In genomic region chr6:9621276-9621675, GRCh38 we compare ENCODE assay signal across 30 cellular contexts.
DNase-seq lines count a peak whose midpoint lies in the region; ATAC-seq and TF ChIP-seq lines count a peak whose summit lies in the region.
"Had no signal": no experiment of that assay in that cellular context is flagged by ENCODE, and none has a peak within 500 bp of the region (broad histone marks: within the 10 kb centered on the region; RNA-seq: fewer than 3 reads in every experiment).

No MANE protein-coding gene starts in this region.

- no peak for DNase-seq in SK-N-SH
- DNase-seq in RWPE2 (ENCODE audit: low spot score) = no peak
- peak; percentile 2 for DNase-seq in fibroblast of mammary gland (ENCODE audit: low read depth)
- no peak for DNase-seq in stimulated activated CD4-positive, alpha-beta T cell treated with anti-CD3 and anti-CD28 coated beads, Interleukin-2, amount 100 ng/mL, for 48 hours
- DNase-seq: 8988T; activated CD4-positive, alpha-beta T cell treated with anti-CD3 and anti-CD28 coated beads, Interleukin-2, amount 50 U/mL, for 4 hours; activated CD4-positive, CD25-positive, alpha-beta regulatory T cell; activated naive CD4-positive, alpha-beta T cell treated with anti-CD3 and anti-CD28 coated beads, Interleukin-2, amount 10 ng/mL, durations not matched to agents 7 days and 5 days; amygdala; cortex of kidney; effector memory CD8-positive, alpha-beta T cell; esophagus squamous epithelium; GF-D8; left ventricle myocardium superior; naive B cell; NCI-H1048; NCI-H1930; NCI-H524; SIG-M5; stimulated activated naive CD4-positive, alpha-beta T cell treated with Interleukin-2 at 50 U/mL for 16 hours; T-cell had no signal

- no peak overlapping the region for H3K4me2 ChIP-seq in SK-N-SH

- H3K9me3 ChIP-seq in SK-N-SH = no peaks in the 10 kb centered on the region
- no peaks in the 10 kb centered on the region for H3K9me3 ChIP-seq in RWPE2 (ENCODE audit: severe bottlenecking)
- H3K9me3 ChIP-seq: neutrophil, prostate gland had no signal

- POLR2A ChIA-PET in SK-N-SH (lab: Yijun Ruan, JAX) = no interaction called here

- H3K27me3 ChIP-seq in SK-N-SH (ENCODE audit: insufficient read depth) = no peaks in the 10 kb centered on the region
- H3K27me3 ChIP-seq in RWPE2 (ENCODE audit: insufficient read depth, poor library complexity, severe bottlenecking) = no peaks in the 10 kb centered on the region
- H3K27me3 ChIP-seq: cardiac muscle cell, esophagus squamous epithelium, gastroesophageal sphincter, neutrophil had no signal

- H3K4me1 ChIP-seq in SK-N-SH (ENCODE audit: control insufficient read depth in 1 of 2, insufficient read depth in 2 of 2, low read depth in 1 of 2, low read length in 1 of 2) (peaks cover 0 to 16% of the 10 kb centered on the region in 2 experiments; a peak in 2 of 4 replicates), RWPE2 (ENCODE audit: insufficient read depth, poor library complexity, severe bottlenecking) (no peaks in the 10 kb centered on the region)
- H3K4me1 ChIP-seq: gastroesophageal sphincter, prostate gland had no signal

- H3K79me2 ChIP-seq in SK-N-SH (ENCODE audit: insufficient read depth) = no peaks in the 10 kb centered on the region

- no peak overlapping the region for H3K9ac ChIP-seq in SK-N-SH

- 13% methylated on average over 3 of the region's 3 CpGs for WGBS in SK-N-SH (ENCODE audit: low lambda C conversion rate)

- peaks cover 16% of the 10 kb centered on the region for H3F3A ChIP-seq in SK-N-SH (replicated peaks; ENCODE audit: insufficient read depth)

- no peaks in the 10 kb centered on the region for H3K9me2 ChIP-seq in SK-N-SH

- TF ChIP-seq CTCF in SK-N-SH (IDR thresholded peaks at IDR 0.05) (no peak), RWPE2 (IDR thresholded peaks at IDR 0.05; ENCODE audit: poor library complexity, severe bottlenecking) (no peak), fibroblast of mammary gland (conservative IDR thresholded peaks at IDR 0.05; ENCODE audit: control insufficient read depth, insufficient read depth, low read depth, low read length) (no peak)

- TF ChIP-seq EP300 in SK-N-SH (IDR thresholded peaks at IDR 0.05; ENCODE audit: borderline replicate concordance in 1 of 2, low read depth in 1 of 2, low read length in 1 of 2) = no peak

- H3K27ac ChIP-seq in SK-N-SH (ENCODE audit: low read depth in 2 of 2, low read length in 1 of 2) (no peak overlapping the region), RWPE2 (ENCODE audit: poor library complexity, severe bottlenecking) (no peak overlapping the region)
- H3K27ac ChIP-seq: cardiac muscle cell, esophagus squamous epithelium, gastroesophageal sphincter, neutrophil, prostate gland had no signal

- H3K36me3 ChIP-seq in SK-N-SH (replicated peaks in 1 of 2; ENCODE audit: control insufficient read depth in 1 of 2, insufficient read depth in 2 of 2, low read length in 1 of 2) = no peaks in the 10 kb centered on the region
- H3K36me3 ChIP-seq in RWPE2 (ENCODE audit: low read depth) = no peaks in the 10 kb centered on the region
- H3K36me3 ChIP-seq: cardiac muscle cell, esophagus squamous epithelium, gastroesophageal sphincter, neutrophil, prostate gland had no signal

- CTCF ChIA-PET in SK-N-SH (lab: Yijun Ruan, JAX) = no interaction called here

- peak overlapping the region; percentile 12 for H2AFZ ChIP-seq in SK-N-SH (ENCODE audit: low read depth)

- H4K20me1 ChIP-seq in SK-N-SH (ENCODE audit: insufficient read depth) = no peaks in the 10 kb centered on the region

- H3K4me3 ChIP-seq in SK-N-SH (ENCODE audit: low read depth in 2 of 2, low read length in 1 of 2) = no peak overlapping the region
- no peak overlapping the region for H3K4me3 ChIP-seq in RWPE2 (ENCODE audit: severe bottlenecking)
- no peak overlapping the region for H3K4me3 ChIP-seq in fibroblast of mammary gland (ENCODE audit: control insufficient read depth, low read depth, low read length)
- H3K4me3 ChIP-seq: cardiac muscle cell, esophagus squamous epithelium, gastroesophageal sphincter, prostate gland had no signal

- ATAC-seq in SK-N-SH treated with all-trans-retinoic acid at 6 μM for 48 hours (no peak), RWPE2 (ENCODE audit: low read depth) (peak; percentile 12; the same call in 1 of the 3 replicates), HG02588 (IDR thresholded peaks at IDR 0.05; ENCODE audit: unreplicated experiment) (no peak), HG02678 (IDR thresholded peaks at IDR 0.05; ENCODE audit: unreplicated experiment) (no peak), GM21423 (IDR thresholded peaks at IDR 0.05; ENCODE audit: unreplicated experiment) (no peak)
- ATAC-seq: effector memory CD8-positive, alpha-beta T cell; gastroesophageal sphincter; left ventricle myocardium superior; Panc1; T-cell had no signal

- no peak for TF ChIP-seq RAD21 in SK-N-SH (IDR thresholded peaks at IDR 0.05; ENCODE audit: low read length)

TF ChIP-seq in SK-N-SH, 30 proteins besides CTCF, POLR2A, EP300 and RAD21:
- TF ChIP-seq FOSL2 (IDR thresholded peaks at IDR 0.05; ENCODE audit: borderline replicate concordance, low read depth) (no peak), GABPA (IDR thresholded peaks at IDR 0.05; ENCODE audit: low read depth) (no peak), FOXJ3 (CRISPR knock-in tag; IDR thresholded peaks at IDR 0.05) (no peak)

TF ChIP-seq in SK-N-SH treated with all-trans-retinoic acid at 6 μM for 48 hours, 23 proteins besides CTCF, POLR2A, EP300 and RAD21:
- TF ChIP-seq, protein P1, sequence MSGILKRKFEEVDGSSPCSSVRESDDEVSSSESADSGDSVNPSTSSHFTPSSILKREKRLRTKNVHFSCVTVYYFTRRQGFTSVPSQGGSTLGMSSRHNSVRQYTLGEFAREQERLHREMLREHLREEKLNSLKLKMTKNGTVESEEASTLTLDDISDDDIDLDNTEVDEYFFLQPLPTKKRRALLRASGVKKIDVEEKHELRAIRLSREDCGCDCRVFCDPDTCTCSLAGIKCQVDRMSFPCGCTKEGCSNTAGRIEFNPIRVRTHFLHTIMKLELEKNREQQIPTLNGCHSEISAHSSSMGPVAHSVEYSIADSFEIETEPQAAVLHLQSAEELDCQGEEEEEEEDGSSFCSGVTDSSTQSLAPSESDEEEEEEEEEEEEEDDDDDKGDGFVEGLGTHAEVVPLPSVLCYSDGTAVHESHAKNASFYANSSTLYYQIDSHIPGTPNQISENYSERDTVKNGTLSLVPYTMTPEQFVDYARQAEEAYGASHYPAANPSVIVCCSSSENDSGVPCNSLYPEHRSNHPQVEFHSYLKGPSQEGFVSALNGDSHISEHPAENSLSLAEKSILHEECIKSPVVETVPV (CRISPR knock-in tag; IDR thresholded peaks at IDR 0.05) = no peak
- no peak for TF ChIP-seq ARNTL (CRISPR knock-in tag; IDR thresholded peaks at IDR 0.05; ENCODE audit: borderline replicate concordance, low read depth)
- no peak for TF ChIP-seq TOX (CRISPR knock-in tag; IDR thresholded peaks at IDR 0.05; ENCODE audit: borderline replicate concordance)
- no peak for TF ChIP-seq ZFP30 (CRISPR knock-in tag; IDR thresholded peaks at IDR 0.05)
- TF ChIP-seq ZFP3 (CRISPR knock-in tag; IDR thresholded peaks at IDR 0.05) = no peak
- no peak for TF ChIP-seq TCF4 (CRISPR knock-in tag; IDR thresholded peaks at IDR 0.05; ENCODE audit: borderline replicate concordance)
- no peak for TF ChIP-seq ZC3H10 (CRISPR knock-in tag; IDR thresholded peaks at IDR 0.05)
- TF ChIP-seq RARB (CRISPR knock-in tag; IDR thresholded peaks at IDR 0.05) = no peak
- TF ChIP-seq SNAI2 (CRISPR knock-in tag; IDR thresholded peaks at IDR 0.05) = no peak
- TF ChIP-seq GLIS3 (CRISPR knock-in tag; IDR thresholded peaks at IDR 0.05) = no peak
- TF ChIP-seq, protein P2, sequence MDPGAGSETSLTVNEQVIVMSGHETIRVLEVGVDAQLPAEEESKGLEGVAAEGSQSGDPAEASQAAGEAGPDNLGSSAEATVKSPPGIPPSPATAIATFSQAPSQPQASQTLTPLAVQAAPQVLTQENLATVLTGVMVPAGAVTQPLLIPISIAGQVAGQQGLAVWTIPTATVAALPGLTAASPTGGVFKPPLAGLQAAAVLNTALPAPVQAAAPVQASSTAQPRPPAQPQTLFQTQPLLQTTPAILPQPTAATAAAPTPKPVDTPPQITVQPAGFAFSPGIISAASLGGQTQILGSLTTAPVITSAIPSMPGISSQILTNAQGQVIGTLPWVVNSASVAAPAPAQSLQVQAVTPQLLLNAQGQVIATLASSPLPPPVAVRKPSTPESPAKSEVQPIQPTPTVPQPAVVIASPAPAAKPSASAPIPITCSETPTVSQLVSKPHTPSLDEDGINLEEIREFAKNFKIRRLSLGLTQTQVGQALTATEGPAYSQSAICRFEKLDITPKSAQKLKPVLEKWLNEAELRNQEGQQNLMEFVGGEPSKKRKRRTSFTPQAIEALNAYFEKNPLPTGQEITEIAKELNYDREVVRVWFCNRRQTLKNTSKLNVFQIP (CRISPR knock-in tag; IDR thresholded peaks at IDR 0.05; ENCODE audit: borderline replicate concordance, low read depth) = no peak
- TF ChIP-seq OSR1 (CRISPR knock-in tag; IDR thresholded peaks at IDR 0.05) = no peak
- TF ChIP-seq TSHZ2 (CRISPR knock-in tag; IDR thresholded peaks at IDR 0.05) = no peak
- TF ChIP-seq CSDC2 (CRISPR knock-in tag; IDR thresholded peaks at IDR 0.05) = no peak
- TF ChIP-seq PPARA (CRISPR knock-in tag; IDR thresholded peaks at IDR 0.05; ENCODE audit: borderline replicate concordance) = no peak
- no peak for TF ChIP-seq BACH2 (CRISPR knock-in tag; IDR thresholded peaks at IDR 0.05; ENCODE audit: borderline replicate concordance)
- no peak for TF ChIP-seq ISL1 (CRISPR knock-in tag; IDR thresholded peaks at IDR 0.05)
